ENCODE assay signal across 12 cellular contexts in genomic region chr18:33804258-33804657, GRCh38.
DNase-seq lines count a peak whose midpoint lies in the region; ATAC-seq, FAIRE-seq and TF ChIP-seq lines count a peak whose summit lies in the region.
"Had no signal": no experiment of that assay in that cellular context is flagged by ENCODE, and none has a peak within 500 bp of the region (broad histone marks: within the 10 kb centered on the region; RNA-seq: fewer than 3 reads in every experiment).

No MANE protein-coding gene starts in this region.

- TF ChIP-seq CTCF in bronchial epithelial cell (IDR thresholded peaks at IDR 0.05; ENCODE audit: insufficient read depth, low read length, severe bottlenecking) = no peak

- H3K4me3 ChIP-seq in bronchial epithelial cell (ENCODE audit: low read depth, low read length) = no peak overlapping the region
- H3K4me3 ChIP-seq: GM12878 had no signal

- no peak for FAIRE-seq in bronchial epithelial cell (lab: Jason Lieb, UNC)
- FAIRE-seq: GM12878 had no signal

- no peak for ATAC-seq in HG03342 (IDR thresholded peaks at IDR 0.05; ENCODE audit: unreplicated experiment)
- ATAC-seq: activated T-helper 17 cell treated with anti-CD3 and anti-CD28 coated beads, Interleukin-2, amount 50 U/mL, for 72 hours; GM12878 had no signal

- H3K36me3 ChIP-seq in bronchial epithelial cell (ENCODE audit: control insufficient read depth, insufficient read depth, low read length) = no peaks in the 10 kb centered on the region

- in situ Hi-C loops in ACHN (cut with HindIII; ENCODE audit: low pct_ligation_motif_present, low pct_unique_long_range_greater_than_20kb, low sequenced_read_pairs) = no loop called here

- H3K27me3 ChIP-seq in bronchial epithelial cell (ENCODE audit: control insufficient read depth, insufficient read depth, low read length) = peaks cover 2% of the 10 kb centered on the region

- DNase-seq in HT-29 (ENCODE audit: low spot score) (peak; percentile 3), NCI-H2171 treated with DMSO at 0.1 percent for 48 hours (lab: John Stamatoyannopoulos, UW) (peak; percentile 91), bronchial epithelial cell (ENCODE audit: low read depth) (peak; percentile 76), non-pigmented ciliary epithelial cell (ENCODE audit: low read depth) (peak; percentile 63), GM19238 (ENCODE audit: insufficient read length, low spot score) (no peak), ACHN (no peak)
- DNase-seq: cortex of kidney, NCI-H1048, retina had no signal

Comparison
In these comparisons a context has a peak if more than half of its experiments do, and no peak if none do; other contexts are left out.
1. DNase-seq: peak in HT-29 (single experiment), NCI-H2171 treated with DMSO at 0.1 percent for 48 hours (single experiment), bronchial epithelial cell (single experiment) and non-pigmented ciliary epithelial cell (single experiment); none in GM19238 (single experiment) and ACHN (single experiment).